Comparison of ENCODE assay signal across 1 cellular context in genomic region chr19:18543814-18544475, GRCh38.
TF ChIP-seq lines count a peak whose summit lies in the region.

No MANE protein-coding gene starts in this region.

TF ChIP-seq in K562, 482 proteins besides CTCF, POLR2A, EP300 and RAD21 (continued from another document and continues in another):
- TF ChIP-seq RUNX1 (IDR thresholded peaks at IDR 0.05; ENCODE audit: low read depth) (peak; percentile 48), ZNF174 (CRISPR knock-in tag; IDR thresholded peaks at IDR 0.05) (no peak), ZBTB33 (CRISPR knock-in tag; IDR thresholded peaks at IDR 0.05) (peak; percentile 56; the same call in 1 of the 2 replicates), ZSCAN29 (IDR thresholded peaks at IDR 0.05) (0 out of 2 replicates have a peak, but pooled peaks have one; percentile 63), ZNF184 (CRISPR knock-in tag; IDR thresholded peaks at IDR 0.05) (no peak), SNIP1 (IDR thresholded peaks at IDR 0.05; ENCODE audit: low read depth) (no peak), GTF2B (IDR thresholded peaks at IDR 0.05; ENCODE audit: extremely low read depth, insufficient read length) (peak; percentile 13), POLR2G (IDR thresholded peaks at IDR 0.05; ENCODE audit: low read depth, low read length) (peak; percentile 4; the same call in 1 of the 2 replicates), FOXP1 (CRISPR knock-in tag; IDR thresholded peaks at IDR 0.05) (0 out of 2 replicates have a peak, but pooled peaks have one; percentile 59), CBFA2T2 (conservative IDR thresholded peaks at IDR 0.05) (peak; percentile 98), CBX3 (IDR thresholded peaks at IDR 0.05; ENCODE audit: borderline replicate concordance in 1 of 2, low read length in 2 of 2) (peak in 1 of 2 experiments; percentile 95; a peak in 2 of 3 replicates), GATA2 (CRISPR knock-in tag; IDR thresholded peaks at IDR 0.05) (peak; percentile 98), PTTG1 (tag; IDR thresholded peaks at IDR 0.05; ENCODE audit: low read depth) (no peak), SMARCC2 (IDR thresholded peaks at IDR 0.05; ENCODE audit: low read depth) (peak; percentile 90), ZNF644 (tag; IDR thresholded peaks at IDR 0.05; ENCODE audit: low read depth) (0 out of 2 replicates have a peak, but pooled peaks have one; percentile 32), MTA1 (IDR thresholded peaks at IDR 0.05; ENCODE audit: borderline replicate concordance) (peak; percentile 86), MYC (IDR thresholded peaks at IDR 0.05; ENCODE audit: low read depth, low read length) (peak; percentile 82), MYC (CRISPR knock-in tag; IDR thresholded peaks at IDR 0.05; ENCODE audit: borderline replicate concordance, low read depth) (no peak), BCOR (IDR thresholded peaks at IDR 0.05) (peak; percentile 91), NELFE (IDR thresholded peaks at IDR 0.05; ENCODE audit: insufficient read depth, insufficient read length) (no peak), PHB2 (IDR thresholded peaks at IDR 0.05; ENCODE audit: low read depth) (peak; percentile 94), ARID4B (CRISPR knock-in tag; IDR thresholded peaks at IDR 0.05) (peak; percentile 36; the same call in 1 of the 2 replicates), HDAC2 (IDR thresholded peaks at IDR 0.05) (peak; percentile 99), THRA (IDR thresholded peaks at IDR 0.05) (no peak), PHF21A (IDR thresholded peaks at IDR 0.05; ENCODE audit: borderline replicate concordance, low read depth) (peak; percentile 89; the same call in 1 of the 2 replicates), ZNF24 (IDR thresholded peaks at IDR 0.05) (peak; percentile 65)
- TF ChIP-seq, protein P1, sequence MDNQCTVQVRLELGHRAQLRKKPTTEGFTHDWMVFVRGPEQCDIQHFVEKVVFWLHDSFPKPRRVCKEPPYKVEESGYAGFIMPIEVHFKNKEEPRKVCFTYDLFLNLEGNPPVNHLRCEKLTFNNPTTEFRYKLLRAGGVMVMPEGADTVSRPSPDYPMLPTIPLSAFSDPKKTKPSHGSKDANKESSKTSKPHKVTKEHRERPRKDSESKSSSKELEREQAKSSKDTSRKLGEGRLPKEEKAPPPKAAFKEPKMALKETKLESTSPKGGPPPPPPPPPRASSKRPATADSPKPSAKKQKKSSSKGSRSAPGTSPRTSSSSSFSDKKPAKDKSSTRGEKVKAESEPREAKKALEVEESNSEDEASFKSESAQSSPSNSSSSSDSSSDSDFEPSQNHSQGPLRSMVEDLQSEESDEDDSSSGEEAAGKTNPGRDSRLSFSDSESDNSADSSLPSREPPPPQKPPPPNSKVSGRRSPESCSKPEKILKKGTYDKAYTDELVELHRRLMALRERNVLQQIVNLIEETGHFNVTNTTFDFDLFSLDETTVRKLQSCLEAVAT (IDR thresholded peaks at IDR 0.05): peak; percentile 28 to 50; a peak in 1 of 4 replicates
- TF ChIP-seq, protein P2, sequence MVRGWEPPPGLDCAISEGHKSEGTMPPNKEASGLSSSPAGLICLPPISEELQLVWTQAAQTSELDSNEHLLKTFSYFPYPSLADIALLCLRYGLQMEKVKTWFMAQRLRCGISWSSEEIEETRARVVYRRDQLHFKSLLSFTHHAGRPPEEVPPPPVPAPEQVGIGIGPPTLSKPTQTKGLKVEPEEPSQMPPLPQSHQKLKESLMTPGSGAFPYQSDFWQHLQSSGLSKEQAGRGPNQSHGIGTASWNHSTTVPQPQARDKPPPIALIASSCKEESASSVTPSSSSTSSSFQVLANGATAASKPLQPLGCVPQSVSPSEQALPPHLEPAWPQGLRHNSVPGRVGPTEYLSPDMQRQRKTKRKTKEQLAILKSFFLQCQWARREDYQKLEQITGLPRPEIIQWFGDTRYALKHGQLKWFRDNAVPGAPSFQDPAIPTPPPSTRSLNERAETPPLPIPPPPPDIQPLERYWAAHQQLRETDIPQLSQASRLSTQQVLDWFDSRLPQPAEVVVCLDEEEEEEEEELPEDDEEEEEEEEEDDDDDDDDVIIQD (CRISPR knock-in tag; IDR thresholded peaks at IDR 0.05): no peak
- TF ChIP-seq, protein P3, sequence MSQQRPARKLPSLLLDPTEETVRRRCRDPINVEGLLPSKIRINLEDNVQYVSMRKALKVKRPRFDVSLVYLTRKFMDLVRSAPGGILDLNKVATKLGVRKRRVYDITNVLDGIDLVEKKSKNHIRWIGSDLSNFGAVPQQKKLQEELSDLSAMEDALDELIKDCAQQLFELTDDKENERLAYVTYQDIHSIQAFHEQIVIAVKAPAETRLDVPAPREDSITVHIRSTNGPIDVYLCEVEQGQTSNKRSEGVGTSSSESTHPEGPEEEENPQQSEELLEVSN (IDR thresholded peaks at IDR 0.05; ENCODE audit: borderline replicate concordance in 1 of 2, extremely low read depth in 1 of 2, insufficient read depth in 1 of 2, insufficient read length in 1 of 2, low read depth in 1 of 2, low read length in 1 of 2, poor library complexity in 1 of 2, severe bottlenecking in 1 of 2): peak in 1 of 2 experiments; percentile 33
- TF ChIP-seq, protein P4, sequence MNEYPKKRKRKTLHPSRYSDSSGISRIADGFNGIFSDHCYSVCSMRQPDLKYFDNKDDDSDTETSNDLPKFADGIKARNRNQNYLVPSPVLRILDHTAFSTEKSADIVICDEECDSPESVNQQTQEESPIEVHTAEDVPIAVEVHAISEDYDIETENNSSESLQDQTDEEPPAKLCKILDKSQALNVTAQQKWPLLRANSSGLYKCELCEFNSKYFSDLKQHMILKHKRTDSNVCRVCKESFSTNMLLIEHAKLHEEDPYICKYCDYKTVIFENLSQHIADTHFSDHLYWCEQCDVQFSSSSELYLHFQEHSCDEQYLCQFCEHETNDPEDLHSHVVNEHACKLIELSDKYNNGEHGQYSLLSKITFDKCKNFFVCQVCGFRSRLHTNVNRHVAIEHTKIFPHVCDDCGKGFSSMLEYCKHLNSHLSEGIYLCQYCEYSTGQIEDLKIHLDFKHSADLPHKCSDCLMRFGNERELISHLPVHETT (CRISPR knock-in tag; conservative IDR thresholded peaks at IDR 0.05 in 1 of 2, IDR thresholded peaks at IDR 0.05 in 1 of 2): peak in 1 of 2 experiments; percentile 79; a peak in 2 of 4 replicates
- TF ChIP-seq, protein P5, sequence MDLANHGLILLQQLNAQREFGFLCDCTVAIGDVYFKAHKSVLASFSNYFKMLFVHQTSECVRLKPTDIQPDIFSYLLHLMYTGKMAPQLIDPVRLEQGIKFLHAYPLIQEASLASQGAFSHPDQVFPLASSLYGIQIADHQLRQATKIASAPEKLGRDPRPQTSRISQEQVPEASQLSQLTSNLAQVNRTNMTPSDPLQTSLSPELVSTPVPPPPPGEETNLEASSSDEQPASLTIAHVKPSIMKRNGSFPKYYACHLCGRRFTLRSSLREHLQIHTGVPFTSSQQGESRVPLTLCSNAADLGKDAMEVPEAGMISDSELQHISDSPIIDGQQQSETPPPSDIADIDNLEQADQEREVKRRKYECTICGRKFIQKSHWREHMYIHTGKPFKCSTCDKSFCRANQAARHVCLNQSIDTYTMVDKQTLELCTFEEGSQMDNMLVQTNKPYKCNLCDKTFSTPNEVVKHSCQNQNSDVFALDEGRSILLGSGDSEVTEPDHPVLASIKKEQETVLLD (IDR thresholded peaks at IDR 0.05): peak; percentile 90
- TF ChIP-seq, protein P6, sequence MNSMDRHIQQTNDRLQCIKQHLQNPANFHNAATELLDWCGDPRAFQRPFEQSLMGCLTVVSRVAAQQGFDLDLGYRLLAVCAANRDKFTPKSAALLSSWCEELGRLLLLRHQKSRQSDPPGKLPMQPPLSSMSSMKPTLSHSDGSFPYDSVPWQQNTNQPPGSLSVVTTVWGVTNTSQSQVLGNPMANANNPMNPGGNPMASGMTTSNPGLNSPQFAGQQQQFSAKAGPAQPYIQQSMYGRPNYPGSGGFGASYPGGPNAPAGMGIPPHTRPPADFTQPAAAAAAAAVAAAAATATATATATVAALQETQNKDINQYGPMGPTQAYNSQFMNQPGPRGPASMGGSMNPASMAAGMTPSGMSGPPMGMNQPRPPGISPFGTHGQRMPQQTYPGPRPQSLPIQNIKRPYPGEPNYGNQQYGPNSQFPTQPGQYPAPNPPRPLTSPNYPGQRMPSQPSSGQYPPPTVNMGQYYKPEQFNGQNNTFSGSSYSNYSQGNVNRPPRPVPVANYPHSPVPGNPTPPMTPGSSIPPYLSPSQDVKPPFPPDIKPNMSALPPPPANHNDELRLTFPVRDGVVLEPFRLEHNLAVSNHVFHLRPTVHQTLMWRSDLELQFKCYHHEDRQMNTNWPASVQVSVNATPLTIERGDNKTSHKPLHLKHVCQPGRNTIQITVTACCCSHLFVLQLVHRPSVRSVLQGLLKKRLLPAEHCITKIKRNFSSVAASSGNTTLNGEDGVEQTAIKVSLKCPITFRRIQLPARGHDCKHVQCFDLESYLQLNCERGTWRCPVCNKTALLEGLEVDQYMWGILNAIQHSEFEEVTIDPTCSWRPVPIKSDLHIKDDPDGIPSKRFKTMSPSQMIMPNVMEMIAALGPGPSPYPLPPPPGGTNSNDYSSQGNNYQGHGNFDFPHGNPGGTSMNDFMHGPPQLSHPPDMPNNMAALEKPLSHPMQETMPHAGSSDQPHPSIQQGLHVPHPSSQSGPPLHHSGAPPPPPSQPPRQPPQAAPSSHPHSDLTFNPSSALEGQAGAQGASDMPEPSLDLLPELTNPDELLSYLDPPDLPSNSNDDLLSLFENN (IDR thresholded peaks at IDR 0.05; ENCODE audit: low read depth in 2 of 2, low read length in 2 of 2): peak in 1 of 2 experiments; percentile 94; a peak in 2 of 4 replicates
- TF ChIP-seq, protein P7, sequence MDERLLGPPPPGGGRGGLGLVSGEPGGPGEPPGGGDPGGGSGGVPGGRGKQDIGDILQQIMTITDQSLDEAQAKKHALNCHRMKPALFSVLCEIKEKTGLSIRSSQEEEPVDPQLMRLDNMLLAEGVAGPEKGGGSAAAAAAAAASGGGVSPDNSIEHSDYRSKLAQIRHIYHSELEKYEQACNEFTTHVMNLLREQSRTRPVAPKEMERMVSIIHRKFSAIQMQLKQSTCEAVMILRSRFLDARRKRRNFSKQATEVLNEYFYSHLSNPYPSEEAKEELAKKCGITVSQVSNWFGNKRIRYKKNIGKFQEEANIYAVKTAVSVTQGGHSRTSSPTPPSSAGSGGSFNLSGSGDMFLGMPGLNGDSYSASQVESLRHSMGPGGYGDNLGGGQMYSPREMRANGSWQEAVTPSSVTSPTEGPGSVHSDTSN (CRISPR knock-in tag; IDR thresholded peaks at IDR 0.05; ENCODE audit: low read depth): no peak
- TF ChIP-seq, protein P7 (tag; conservative IDR thresholded peaks at IDR 0.05; ENCODE audit: low read depth): peak; percentile 51; the same call in 1 of the 2 replicates
